In genomic region chr3:132879651-132880050, GRCh38 we compare ENCODE assay signal across 1 cellular context.
TF ChIP-seq lines count a peak whose summit lies in the region.

No MANE protein-coding gene starts in this region.

TF ChIP-seq in WTC11, 78 proteins besides CTCF, POLR2A, EP300 and RAD21 (continued from another document):
- TF ChIP-seq ZNF281 (CRISPR knock-in tag; IDR thresholded peaks at IDR 0.05) (no peak), ZNF425 (CRISPR knock-in tag; conservative IDR thresholded peaks at IDR 0.05) (no peak), GRHL2 (CRISPR knock-in tag; IDR thresholded peaks at IDR 0.05; ENCODE audit: insufficient replicate concordance, severe bottlenecking) (no peak), ZNF138 (CRISPR knock-in tag; conservative IDR thresholded peaks at IDR 0.05) (no peak), MLX (CRISPR knock-in tag; IDR thresholded peaks at IDR 0.05) (no peak)
